ENCODE assay signal across 8 cellular contexts in genomic region chr1:9289724-9290493, GRCh38. TPM values are rescaled to one million over a fixed set of nuclear protein-coding genes. Genes with fewer than 3 reads are reported as not detected.
DNase-seq lines count a peak whose midpoint lies in the region; ATAC-seq and TF ChIP-seq lines count a peak whose summit lies in the region.

No MANE protein-coding gene starts in this region.

- peaks cover 30% of the 10 kb centered on the region for H3F3A ChIP-seq in smooth muscle cell (ENCODE audit: low read depth)

- no peaks in the 10 kb centered on the region for H3K9me3 ChIP-seq in smooth muscle cell (replicated peaks; ENCODE audit: low read depth)

- ATAC-seq in foreskin keratinocyte, result peak; percentile 26
- no peak for ATAC-seq in GM18907 (IDR thresholded peaks at IDR 0.05; ENCODE audit: unreplicated experiment)
- no peak for ATAC-seq in GM21423 (IDR thresholded peaks at IDR 0.05; ENCODE audit: unreplicated experiment)

- H3K27ac Mint-ChIP-seq in T-helper 2 cell treated with Interferon-gamma antibody and Interleukin-4, amounts not matched to agents 5 μg/mL and 100 μg/mL, for 36 hours, result peak overlapping the region; percentile 32

- H3K4me1 ChIP-seq in foreskin keratinocyte, result peaks cover 9% of the 10 kb centered on the region
- peaks cover 4% of the 10 kb centered on the region for H3K4me1 ChIP-seq in smooth muscle cell (ENCODE audit: low read depth)

- WGBS in smooth muscle cell (ENCODE audit: low lambda C conversion rate), result 13% methylated on average over 5 of the region's 5 CpGs

- no peak overlapping the region for H3K9ac ChIP-seq in smooth muscle cell (ENCODE audit: low read depth)

- H3K9me3 Mint-ChIP-seq in T-helper 2 cell treated with Interferon-gamma antibody and Interleukin-4, amounts not matched to agents 5 μg/mL and 100 μg/mL, for 36 hours, result peaks cover 35% of the 10 kb centered on the region

- TF ChIP-seq CTCF in foreskin keratinocyte (conservative IDR thresholded peaks at IDR 0.05), result no peak
- TF ChIP-seq CTCF in smooth muscle cell (IDR thresholded peaks at IDR 0.05; ENCODE audit: borderline replicate concordance, insufficient read depth, poor library complexity, severe bottlenecking), result no peak

- H3K4me3 Mint-ChIP-seq in T-helper 2 cell treated with Interferon-gamma antibody and Interleukin-4, amounts not matched to agents 5 μg/mL and 100 μg/mL, for 36 hours, result no peak overlapping the region

- no peak overlapping the region for H3K4me3 ChIP-seq in smooth muscle cell

- H3K36me3 ChIP-seq in smooth muscle cell (ENCODE audit: low read depth), result no peaks in the 10 kb centered on the region

- peak overlapping the region; percentile 59 for H3K27ac ChIP-seq in foreskin keratinocyte
- peak overlapping the region; percentile 46 for H3K27ac ChIP-seq in smooth muscle cell (ENCODE audit: low read depth)

- H3K79me2 ChIP-seq in smooth muscle cell (ENCODE audit: low read depth), result peaks cover 17% of the 10 kb centered on the region

- H3K27me3 ChIP-seq in foreskin keratinocyte, result no peaks in the 10 kb centered on the region
- no peaks in the 10 kb centered on the region for H3K27me3 ChIP-seq in smooth muscle cell (ENCODE audit: low read depth)

- H3K4me1 Mint-ChIP-seq in T-helper 2 cell treated with Interferon-gamma antibody and Interleukin-4, amounts not matched to agents 5 μg/mL and 100 μg/mL, for 36 hours (ENCODE audit: low read depth), result peaks cover 24% of the 10 kb centered on the region

- H4K20me1 ChIP-seq in smooth muscle cell (ENCODE audit: low read depth), result peaks cover 16% of the 10 kb centered on the region

- H3K27me3 Mint-ChIP-seq in T-helper 2 cell treated with Interferon-gamma antibody and Interleukin-4, amounts not matched to agents 5 μg/mL and 100 μg/mL, for 36 hours (ENCODE audit: low read depth), result no peaks in the 10 kb centered on the region

- DNase-seq in HCEC 1CT (peak; percentile 95), foreskin keratinocyte (peak; percentile 54 to 70), smooth muscle cell (lab: John Stamatoyannopoulos, UW; ENCODE audit: unreplicated experiment) (no peak), NCI-H2227 treated with DMSO at 0.1 percent for 48 hours (lab: John Stamatoyannopoulos, UW) (no peak), putamen (ENCODE audit: low spot score) (no peak)
- peak; percentile 33 for DNase-seq in T-helper 2 cell treated with Interferon-gamma antibody and Interleukin-4, amounts not matched to agents 5 μg/mL and 100 μg/mL, for 36 hours (ENCODE audit: low spot score)

- H3K36me3 Mint-ChIP-seq in T-helper 2 cell treated with Interferon-gamma antibody and Interleukin-4, amounts not matched to agents 5 μg/mL and 100 μg/mL, for 36 hours (ENCODE audit: low read depth), result peaks cover 27% of the 10 kb centered on the region

- no peak overlapping the region for H2AFZ ChIP-seq in smooth muscle cell (ENCODE audit: low read depth)

- H3K4me2 ChIP-seq in smooth muscle cell, result no peak overlapping the region

RNA-seq across cellular contexts. Expression of gene SPSB1, which starts 2.8 kb away (rescaled TPM):
- total RNA-seq in foreskin keratinocyte, result 10.3 and 12.9 TPM in 2 replicates
- 11.6 and 12.5 TPM in 2 replicates for polyA plus RNA-seq in foreskin keratinocyte
- total RNA-seq in smooth muscle cell, result 27.6 and 38.0 TPM in 2 replicates
- 37.0 and 44.5 TPM in 2 replicates for polyA plus RNA-seq in smooth muscle cell

RNA-seq across cellular contexts. Expression of gene H6PD, which starts 55.3 kb away (rescaled TPM):
- 5.0 and 8.7 TPM in 2 replicates for total RNA-seq in foreskin keratinocyte
- polyA plus RNA-seq in foreskin keratinocyte, result 1.8 and 2.9 TPM in 2 replicates
- total RNA-seq in smooth muscle cell, result 15.1 and 17.3 TPM in 2 replicates
- polyA plus RNA-seq in smooth muscle cell, result 13.6 and 15.3 TPM in 2 replicates

Comparison
In these comparisons a context has a peak if more than half of its experiments do, and no peak if none do; other contexts are left out.
1. DNase-seq: peak in HCEC 1CT (single experiment), T-helper 2 cell treated with Interferon-gamma antibody and Interleukin-4, amounts not matched to agents 5 μg/mL and 100 μg/mL, for 36 hours (single experiment) and foreskin keratinocyte (2 of 2); none in smooth muscle cell (single experiment), NCI-H2227 treated with DMSO at 0.1 percent for 48 hours (single experiment) and putamen (single experiment).